26 cellular contexts compared by ENCODE assay signal in the genomic region with DNA sequence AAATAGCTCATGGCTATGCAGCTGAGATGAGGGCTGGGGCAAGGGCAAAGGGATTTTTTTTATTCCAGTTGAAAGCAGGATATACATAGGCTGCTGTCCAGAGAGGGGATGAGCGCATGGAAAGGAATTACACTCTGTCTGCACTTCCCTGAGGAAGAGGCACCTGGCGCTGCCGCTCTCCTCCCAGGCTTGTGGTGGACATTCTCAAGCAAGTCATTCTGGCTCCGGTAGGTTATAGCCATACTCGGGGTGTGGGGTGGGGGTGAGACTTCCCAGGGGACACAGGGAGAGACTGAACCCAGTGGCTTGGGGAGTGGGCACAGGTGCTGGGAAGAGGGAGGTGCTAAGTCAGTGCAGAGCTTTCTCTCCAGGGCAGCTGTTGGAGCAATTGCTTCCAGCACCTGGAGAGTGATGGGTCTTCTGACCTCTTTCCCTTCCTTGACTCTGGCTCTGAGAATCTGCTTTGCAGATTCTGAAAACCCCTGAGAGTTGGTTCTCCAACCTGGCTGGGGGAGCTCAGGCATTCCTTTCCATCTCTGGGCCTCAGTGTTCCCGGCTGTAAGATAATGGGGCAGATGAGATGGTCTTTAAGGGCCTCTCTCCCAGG. TPM values are rescaled to one million over a fixed set of nuclear protein-coding genes. Genes with fewer than 3 reads are reported as not detected.
DNase-seq lines count a peak whose midpoint lies in the region; ATAC-seq and TF ChIP-seq lines count a peak whose summit lies in the region.
"Had no signal": no experiment of that assay in that cellular context is flagged by ENCODE, and none has a peak within 500 bp of the region (broad histone marks: within the 10 kb centered on the region; RNA-seq: fewer than 3 reads in every experiment).

No MANE protein-coding gene starts in this region.

- CTCF ChIA-PET in activated CD8-positive, alpha-beta memory T cell treated with anti-CD3 and anti-CD28 coated beads, Interleukin-2, amount 10 ng/mL, durations not matched to agents 7 days and 5 days (lab: Charles Lee): interaction anchor here (1.3 to 3.0 kb wide), 2 partner anchors 10 to 11 kb away, joined by 4 to 11 read pairs; no protein-coding TSS in a partner anchor

- no peak overlapping the region for H3K4me3 Mint-ChIP-seq in activated CD8-positive, alpha-beta memory T cell treated with anti-CD3 and anti-CD28 coated beads, Interleukin-2, amount 10 ng/mL, durations not matched to agents 7 days and 5 days
- H3K4me3 Mint-ChIP-seq: activated naive CD8-positive, alpha-beta T cell treated with anti-CD3 and anti-CD28 coated beads, Interleukin-2, amount 50 U/mL, for 24 hours; stimulated activated effector memory CD8-positive, alpha-beta T cell treated with anti-CD3 and anti-CD28 coated beads, Interleukin-12 subunit alpha, Interleukin-12 subunit beta, amount 100 ng/mL, for 72 hours had no signal

- H3K36me3 Mint-ChIP-seq in activated CD8-positive, alpha-beta memory T cell treated with anti-CD3 and anti-CD28 coated beads, Interleukin-2, amount 10 ng/mL, durations not matched to agents 7 days and 5 days: peaks cover 2% of the 10 kb centered on the region
- H3K36me3 Mint-ChIP-seq: stimulated activated effector memory CD8-positive, alpha-beta T cell treated with anti-CD3 and anti-CD28 coated beads, Interleukin-12 subunit alpha, Interleukin-12 subunit beta, amount 100 ng/mL, for 72 hours had no signal

- no peaks in the 10 kb centered on the region for H3K36me3 ChIP-seq in right lobe of liver
- H3K36me3 ChIP-seq in vagina: no peaks in the 10 kb centered on the region
- no peaks in the 10 kb centered on the region for H3K36me3 ChIP-seq in MG63
- H3K36me3 ChIP-seq: breast epithelium, neutrophil, spleen had no signal

- 80% methylated on average over 1 of the region's 6 CpGs for WGBS in right lobe of liver (ENCODE audit: insufficient coverage, low coverage, low lambda C conversion rate, missing lambda C conversion rate)

- H3K9me3 ChIP-seq in right lobe of liver: no peaks in the 10 kb centered on the region
- no peaks in the 10 kb centered on the region for H3K9me3 ChIP-seq in vagina
- H3K9me3 ChIP-seq in MG63: no peaks in the 10 kb centered on the region
- H3K9me3 ChIP-seq: breast epithelium, neutrophil, spleen had no signal

- H3K9me3 Mint-ChIP-seq in activated CD8-positive, alpha-beta memory T cell treated with anti-CD3 and anti-CD28 coated beads, Interleukin-2, amount 10 ng/mL, durations not matched to agents 7 days and 5 days (ENCODE audit: low read depth): no peaks in the 10 kb centered on the region
- H3K9me3 Mint-ChIP-seq: activated naive CD8-positive, alpha-beta T cell treated with anti-CD3 and anti-CD28 coated beads, Interleukin-2, amount 50 U/mL, for 24 hours; stimulated activated effector memory CD8-positive, alpha-beta T cell treated with anti-CD3 and anti-CD28 coated beads, Interleukin-12 subunit alpha, Interleukin-12 subunit beta, amount 100 ng/mL, for 72 hours had no signal

- H3K4me3 ChIP-seq in right lobe of liver (no peak overlapping the region), vagina (no peak overlapping the region), MG63 (no peak overlapping the region)
- H3K4me3 ChIP-seq: breast epithelium, spleen had no signal

- TF ChIP-seq POLR2A in right lobe of liver (IDR thresholded peaks at IDR 0.05) (no peak), vagina (IDR thresholded peaks at IDR 0.05) (no peak)

- intact Hi-C loops in right lobe of liver (cut with DNase I) (no loop called here), vagina (cut with DNase I) (no loop called here)

- H3K4me1 Mint-ChIP-seq in activated CD8-positive, alpha-beta memory T cell treated with anti-CD3 and anti-CD28 coated beads, Interleukin-2, amount 10 ng/mL, durations not matched to agents 7 days and 5 days: peaks cover 16% of the 10 kb centered on the region

- ATAC-seq in activated CD8-positive, alpha-beta memory T cell treated with anti-CD3 and anti-CD28 coated beads, Interleukin-2, amount 10 ng/mL, durations not matched to agents 7 days and 5 days: no peak
- no peak for ATAC-seq in right lobe of liver
- ATAC-seq: activated naive CD8-positive, alpha-beta T cell treated with anti-CD3 and anti-CD28 coated beads, Interleukin-2, amount 50 U/mL, for 24 hours had no signal

- peak; percentile 23 for DNase-seq in activated CD8-positive, alpha-beta memory T cell treated with anti-CD3 and anti-CD28 coated beads, Interleukin-2, amount 10 ng/mL, durations not matched to agents 7 days and 5 days
- peak; percentile 31 for DNase-seq in ecto neural progenitor cell (ENCODE audit: low spot score)
- DNase-seq in right lobe of liver: peak in 1 of 3 donors; percentile 32
- peak; percentile 58 to 76 for DNase-seq in vagina (ENCODE audit: extremely low spot score in 2 of 2)
- DNase-seq in LoVo (ENCODE audit: low spot score): no peak
- DNase-seq in MG63: no peak
- no peak for DNase-seq in NCI-H524 (lab: John Stamatoyannopoulos, UW)
- DNase-seq: activated CD4-positive, alpha-beta T cell treated with anti-CD3 and anti-CD28 coated beads, Interleukin-2, amount 50 U/mL, for 1 hour; activated effector memory CD4-positive, alpha-beta T cell treated with anti-CD3 and anti-CD28 coated beads, Interleukin-2, amount 50 U/mL, for 16 hours; activated naive CD8-positive, alpha-beta T cell treated with anti-CD3 and anti-CD28 coated beads, Interleukin-2, amount 50 U/mL, for 24 hours; activated T-cell treated with anti-CD3 and anti-CD28 coated beads for 4 hours; cortex of kidney; EL; HCEC 1CT; kidney; NCI-H1105; NCI-H2029; NCI-H748 treated with DMSO at 0.1 percent for 48 hours; spleen; stimulated activated CD4-positive, alpha-beta T cell treated with anti-CD3 and anti-CD28 coated beads, Interleukin-2, amount 100 ng/mL, for 48 hours; substantia nigra had no signal

- H3K4me1 ChIP-seq in right lobe of liver (peaks cover 0 to 70% (median 30%) of the 10 kb centered on the region in 4 donors), vagina (peaks cover 11% of the 10 kb centered on the region)
- H3K4me1 ChIP-seq: breast epithelium had no signal

- H3K27ac Mint-ChIP-seq in activated CD8-positive, alpha-beta memory T cell treated with anti-CD3 and anti-CD28 coated beads, Interleukin-2, amount 10 ng/mL, durations not matched to agents 7 days and 5 days: no peak overlapping the region
- H3K27ac Mint-ChIP-seq: activated naive CD8-positive, alpha-beta T cell treated with anti-CD3 and anti-CD28 coated beads, Interleukin-2, amount 50 U/mL, for 24 hours had no signal

- no peaks in the 10 kb centered on the region for H3K27me3 Mint-ChIP-seq in activated CD8-positive, alpha-beta memory T cell treated with anti-CD3 and anti-CD28 coated beads, Interleukin-2, amount 10 ng/mL, durations not matched to agents 7 days and 5 days

- H3K27ac ChIP-seq in right lobe of liver: peak overlapping the region; percentile 11 to 79 (median 76)
- no peak overlapping the region for H3K27ac ChIP-seq in vagina
- H3K27ac ChIP-seq: neutrophil, spleen, VCaP had no signal

- TF ChIP-seq CTCF in right lobe of liver (IDR thresholded peaks at IDR 0.05) (no peak), vagina (IDR thresholded peaks at IDR 0.05) (no peak)

- no peaks in the 10 kb centered on the region for H3K27me3 ChIP-seq in right lobe of liver
- no peaks in the 10 kb centered on the region for H3K27me3 ChIP-seq in vagina
- H3K27me3 ChIP-seq in MG63: no peaks in the 10 kb centered on the region
- H3K27me3 ChIP-seq: breast epithelium, neutrophil, spleen had no signal

RNA-seq across cellular contexts. Expression of a gene that starts 24.3 kb away (rescaled TPM):
- not detected for total RNA-seq in activated CD8-positive, alpha-beta memory T cell treated with anti-CD3 and anti-CD28 coated beads, Interleukin-2, amount 10 ng/mL, durations not matched to agents 7 days and 5 days
- total RNA-seq in right lobe of liver (100 to 1,000 TPM; 237 to 478 (median 308) TPM), vagina (not detected)
- not detected in 2 replicates for total RNA-seq in MG63 (2014; rRNA removed; shearing (Covaris generic); ENCODE audit: low replicate concordance)
- total RNA-seq: breast epithelium, lung microvascular endothelial cell, spleen had no signal

RNA-seq across cellular contexts. Expression of a gene that starts 42.1 kb away (rescaled TPM):
- total RNA-seq in activated CD8-positive, alpha-beta memory T cell treated with anti-CD3 and anti-CD28 coated beads, Interleukin-2, amount 10 ng/mL, durations not matched to agents 7 days and 5 days: 1 to 10 TPM; 2.3 to 2.6 TPM
- total RNA-seq in right lobe of liver: 10 to 100 TPM; 17.0 to 36.1 (median 23.0) TPM
- 7.9 TPM for total RNA-seq in vagina
- total RNA-seq in MG63 (2014; rRNA removed; shearing (Covaris generic); ENCODE audit: low replicate concordance): not detected in 2 replicates

RNA-seq across cellular contexts. Expression of a gene that starts 47.0 kb away (rescaled TPM):
- 10 to 100 TPM; 53.6 to 71.1 TPM for total RNA-seq in activated CD8-positive, alpha-beta memory T cell treated with anti-CD3 and anti-CD28 coated beads, Interleukin-2, amount 10 ng/mL, durations not matched to agents 7 days and 5 days
- 100 to 1,000 TPM; 104 to 348 (median 175) TPM for total RNA-seq in right lobe of liver
- 173 TPM for total RNA-seq in vagina
- total RNA-seq in MG63 (2014; rRNA removed; shearing (Covaris generic); ENCODE audit: low replicate concordance): 93.8 and 116 TPM in 2 replicates

RNA-seq across cellular contexts. Expression of a gene that starts 54.6 kb away (rescaled TPM):
- total RNA-seq in activated CD8-positive, alpha-beta memory T cell treated with anti-CD3 and anti-CD28 coated beads, Interleukin-2, amount 10 ng/mL, durations not matched to agents 7 days and 5 days: under 1 TPM in 1 of 2 experiments, not detected in 1; 0.47 TPM
- total RNA-seq in right lobe of liver (10 to 100 TPM in 1 of 6 experiments, 1 to 10 TPM in 5; 1.4 to 10.9 (median 3.3) TPM), vagina (6.6 TPM)
- total RNA-seq in MG63 (2014; rRNA removed; shearing (Covaris generic); ENCODE audit: low replicate concordance): not detected in 2 replicates

Comparison
In these comparisons a context has a peak if more than half of its experiments do, and no peak if none do; other contexts are left out.
1. DNase-seq: peak in activated CD8-positive, alpha-beta memory T cell treated with anti-CD3 and anti-CD28 coated beads, Interleukin-2, amount 10 ng/mL, durations not matched to agents 7 days and 5 days (single experiment), ecto neural progenitor cell (single experiment) and vagina (2 of 2); none in LoVo (single experiment), MG63 (single experiment) and NCI-H524 (0 of 2).
2. RNA of a gene that starts 24.3 kb away (total RNA-seq): 237 to 478 TPM in right lobe of liver; not detected in activated CD8-positive, alpha-beta memory T cell treated with anti-CD3 and anti-CD28 coated beads, Interleukin-2, amount 10 ng/mL, durations not matched to agents 7 days and 5 days, not detected in vagina (single experiment) and not detected in MG63; every median in the first group is over 100 times any median in the second.